Comparison of ENCODE assay signal across 2 cellular contexts in the genomic region with DNA sequence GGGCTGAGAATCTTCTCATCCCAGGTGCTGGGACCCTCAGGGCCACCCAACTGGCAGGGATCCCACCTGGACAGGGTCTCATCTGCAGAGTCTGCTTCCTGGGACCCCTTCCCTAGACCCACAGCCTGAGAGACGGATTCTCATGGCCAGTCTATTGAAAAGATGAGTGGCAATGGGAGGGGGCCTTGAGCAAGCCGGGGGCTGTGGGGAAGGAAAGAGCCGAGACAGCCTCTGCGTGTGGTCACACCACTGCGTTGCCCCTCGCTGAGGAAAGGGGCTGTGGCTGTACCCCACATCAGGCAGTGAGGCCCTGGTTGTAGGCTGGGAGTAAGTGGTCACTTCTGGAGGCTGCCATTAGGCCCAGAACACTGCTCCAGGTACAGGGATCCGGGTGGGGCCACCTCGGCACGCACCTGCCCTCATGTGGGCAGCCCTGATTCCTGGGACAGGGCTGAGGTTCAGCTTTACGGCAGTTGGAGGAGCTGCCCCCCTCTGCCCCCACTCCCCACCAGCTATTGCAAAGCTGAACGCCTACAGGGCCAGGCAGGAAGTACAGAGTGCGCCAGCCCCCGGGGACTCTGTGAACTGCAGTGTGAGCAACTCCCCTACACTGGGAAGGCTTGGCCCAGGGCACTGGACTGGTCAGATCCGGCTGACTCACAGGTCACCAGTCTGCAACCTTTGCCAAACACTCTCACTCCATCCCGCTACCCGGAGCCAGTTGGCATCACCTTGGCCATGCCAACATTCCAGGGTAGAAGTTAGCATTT.
TF ChIP-seq lines count a peak whose summit lies in the region.

No MANE protein-coding gene starts in this region.

TF ChIP-seq in A549, 52 proteins besides CTCF, POLR2A, EP300 and RAD21 (continued from another document):
- TF ChIP-seq, protein P1, sequence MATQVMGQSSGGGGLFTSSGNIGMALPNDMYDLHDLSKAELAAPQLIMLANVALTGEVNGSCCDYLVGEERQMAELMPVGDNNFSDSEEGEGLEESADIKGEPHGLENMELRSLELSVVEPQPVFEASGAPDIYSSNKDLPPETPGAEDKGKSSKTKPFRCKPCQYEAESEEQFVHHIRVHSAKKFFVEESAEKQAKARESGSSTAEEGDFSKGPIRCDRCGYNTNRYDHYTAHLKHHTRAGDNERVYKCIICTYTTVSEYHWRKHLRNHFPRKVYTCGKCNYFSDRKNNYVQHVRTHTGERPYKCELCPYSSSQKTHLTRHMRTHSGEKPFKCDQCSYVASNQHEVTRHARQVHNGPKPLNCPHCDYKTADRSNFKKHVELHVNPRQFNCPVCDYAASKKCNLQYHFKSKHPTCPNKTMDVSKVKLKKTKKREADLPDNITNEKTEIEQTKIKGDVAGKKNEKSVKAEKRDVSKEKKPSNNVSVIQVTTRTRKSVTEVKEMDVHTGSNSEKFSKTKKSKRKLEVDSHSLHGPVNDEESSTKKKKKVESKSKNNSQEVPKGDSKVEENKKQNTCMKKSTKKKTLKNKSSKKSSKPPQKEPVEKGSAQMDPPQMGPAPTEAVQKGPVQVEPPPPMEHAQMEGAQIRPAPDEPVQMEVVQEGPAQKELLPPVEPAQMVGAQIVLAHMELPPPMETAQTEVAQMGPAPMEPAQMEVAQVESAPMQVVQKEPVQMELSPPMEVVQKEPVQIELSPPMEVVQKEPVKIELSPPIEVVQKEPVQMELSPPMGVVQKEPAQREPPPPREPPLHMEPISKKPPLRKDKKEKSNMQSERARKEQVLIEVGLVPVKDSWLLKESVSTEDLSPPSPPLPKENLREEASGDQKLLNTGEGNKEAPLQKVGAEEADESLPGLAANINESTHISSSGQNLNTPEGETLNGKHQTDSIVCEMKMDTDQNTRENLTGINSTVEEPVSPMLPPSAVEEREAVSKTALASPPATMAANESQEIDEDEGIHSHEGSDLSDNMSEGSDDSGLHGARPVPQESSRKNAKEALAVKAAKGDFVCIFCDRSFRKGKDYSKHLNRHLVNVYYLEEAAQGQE (IDR thresholded peaks at IDR 0.05) = no peak
- TF ChIP-seq EHMT2 (IDR thresholded peaks at IDR 0.05; ENCODE audit: low read depth) = no peak
- TF ChIP-seq EHF (CRISPR knock-in tag; IDR thresholded peaks at IDR 0.05) = no peak
- TF ChIP-seq SREBF2 (IDR thresholded peaks at IDR 0.05) = no peak
- TF ChIP-seq ZC3H11A (IDR thresholded peaks at IDR 0.05) = no peak
- no peak for TF ChIP-seq CBX8 (IDR thresholded peaks at IDR 0.05)
- no peak for TF ChIP-seq HEYL (CRISPR knock-in tag; IDR thresholded peaks at IDR 0.05)
- no peak for TF ChIP-seq HOXA7 (CRISPR knock-in tag; IDR thresholded peaks at IDR 0.05)
TF ChIP-seq in A549: peak in this region for 0.

TF ChIP-seq in IMR-90, 13 proteins besides CTCF, POLR2A, EP300 and RAD21 (continued from another document):
- no peak for TF ChIP-seq NFE2L2 (IDR thresholded peaks at IDR 0.05; ENCODE audit: low read depth, low read length)
- no peak for TF ChIP-seq MAZ (IDR thresholded peaks at IDR 0.05; ENCODE audit: borderline replicate concordance, low read depth, low read length)
- TF ChIP-seq RCOR1 (IDR thresholded peaks at IDR 0.05; ENCODE audit: insufficient replicate concordance, low read length) = no peak
- TF ChIP-seq CHD1 (IDR thresholded peaks at IDR 0.05; ENCODE audit: low read depth, low read length) = no peak
